In genomic region chr12:109714141-109714912, GRCh38 we compare ENCODE assay signal across 8 cellular contexts. TPM values are rescaled to one million over a fixed set of nuclear protein-coding genes. Genes with fewer than 3 reads are reported as not detected.
DNase-seq lines count a peak whose midpoint lies in the region; ATAC-seq and TF ChIP-seq lines count a peak whose summit lies in the region.

No MANE protein-coding gene starts in this region.

- POLR2A ChIA-PET in HCT116 (lab: Charles Lee), result interaction anchor here (0.9 to 1.3 kb wide), 2 partner anchors 8 to 35 kb away, joined by 3 to 4 read pairs; no protein-coding TSS in a partner anchor

- H3K4me3 ChIP-seq in HCT116 (replicated peaks in 1 of 2; ENCODE audit: low read depth in 1 of 2, low read length in 2 of 2) (peak overlapping the region; percentile 48 to 66), choroid plexus epithelial cell (ENCODE audit: low read depth, low read length) (peak overlapping the region; percentile 60), lung (peak overlapping the region; percentile 66)

- RAD21 ChIA-PET in HCT116 (lab: Charles Lee; ENCODE audit: low non-redundant PET in 1 of 2, low total read pairs in 2 of 2, uncharacterized antibody in 2 of 2, unreplicated experiment in 2 of 2), result interaction anchor here (0.7 to 1.3 kb wide), 2 partner anchors 20 to 117 kb away, joined by 3 to 4 read pairs; no protein-coding TSS in a partner anchor

- H3K27ac ChIP-seq in HCT116 (ENCODE audit: low read depth, low read length) (peak overlapping the region; percentile 45; the same call in 1 of the 2 replicates), lung (ENCODE audit: low read depth in 1 of 2, low read length in 1 of 2) (peak overlapping the region in 1 of 2 donors; percentile 43)

- ATAC-seq in HCT116 (peak; percentile 47), lung (ENCODE audit: insufficient read depth, low FRiP score) (peak; percentile 1)

- TF ChIP-seq POLR2A in HCT116 (IDR thresholded peaks at IDR 0.05; ENCODE audit: borderline replicate concordance, extremely low read depth, insufficient read depth, insufficient read length), result no peak

- H3K4me2 ChIP-seq in HCT116 (ENCODE audit: low read length), result peak overlapping the region; percentile 95

- H3K9me3 ChIP-seq in HCT116 (ENCODE audit: control insufficient read depth in 1 of 2, insufficient read depth in 1 of 2, low read depth in 1 of 2, low read length in 2 of 2) (no peaks in the 10 kb centered on the region), lung (ENCODE audit: control insufficient read depth in 2 of 2, insufficient read depth in 1 of 2, low read length in 1 of 2) (no peaks in the 10 kb centered on the region)

- no peak for TF ChIP-seq RAD21 in HCT116 (IDR thresholded peaks at IDR 0.05; ENCODE audit: low read depth)

- H3K9ac ChIP-seq in HCT116 (ENCODE audit: low read length), result peak overlapping the region; percentile 64

- no TSS peak for BruUV-seq in HCT116 (replicated peaks; lab: Mats Ljungman, UMichigan)

- H3K27me3 ChIP-seq in HCT116 (ENCODE audit: insufficient read depth, low read length), result no peaks in the 10 kb centered on the region
- H3K27me3 ChIP-seq in lung (ENCODE audit: control insufficient read depth, insufficient read depth), result no peaks in the 10 kb centered on the region

- no peaks in the 10 kb centered on the region for H3K36me3 ChIP-seq in HCT116 (ENCODE audit: control insufficient read depth in 1 of 2, insufficient read depth in 2 of 2, low read length in 2 of 2)
- H3K36me3 ChIP-seq in lung (ENCODE audit: control insufficient read depth in 2 of 2, insufficient read depth in 2 of 2, low read length in 2 of 2), result no peaks in the 10 kb centered on the region

- peaks cover 6 to 20% of the 10 kb centered on the region in 2 experiments; a peak in 3 of 4 replicates for H3K4me1 ChIP-seq in HCT116 (ENCODE audit: control insufficient read depth in 1 of 2, insufficient read depth in 2 of 2, low read length in 2 of 2)
- peaks cover 0 to 16% of the 10 kb centered on the region in 2 donors for H3K4me1 ChIP-seq in lung (ENCODE audit: control insufficient read depth in 2 of 2, insufficient read depth in 2 of 2, low read length in 2 of 2)

- intact Hi-C loops in HCT116 (cut with micrococcal nuclease), result no loop called here

- WGBS in lung, 2 donors, result 1 to 2% methylated on average over 68 to 96 of the region's 96 CpGs

- DNase-seq in ELR (ENCODE audit: low read depth), result peak; percentile 62
- no peak for DNase-seq in HCT116 (ENCODE audit: low read depth, low spot score)
- DNase-seq in NCI-H1105 treated with DMSO at 0.1 percent for 48 hours (lab: John Stamatoyannopoulos, UW), result peak; percentile 60
- DNase-seq in activated CD4-positive, alpha-beta T cell treated with anti-CD3 and anti-CD28 coated beads for 24 hours (ENCODE audit: low read depth in 2 of 2), result peak; percentile 48 to 54
- DNase-seq in choroid plexus epithelial cell (ENCODE audit: low read depth), result peak; percentile 56
- DNase-seq in lung (ENCODE audit: low spot score), result peak; percentile 50
- DNase-seq in stimulated activated CD8-positive, alpha-beta memory T cell treated with anti-CD3 and anti-CD28 coated beads, Interleukin-12 subunit alpha, Interleukin-12 subunit beta, amount 100 ng/mL, for 24 hours (ENCODE audit: extremely low read depth), result peak; percentile 24
- no peak for DNase-seq in foreskin melanocyte

- TF ChIP-seq CTCF in HCT116 (IDR thresholded peaks at IDR 0.05 in 2 of 3, conservative IDR thresholded peaks at IDR 0.05 in 1 of 3; ENCODE audit: borderline replicate concordance in 1 of 3, insufficient read depth in 1 of 3, low read depth in 2 of 3, low read length in 2 of 3) (peak in 1 of 3 experiments; percentile 13; a peak in 1 of 6 replicates), choroid plexus epithelial cell (conservative IDR thresholded peaks at IDR 0.05; ENCODE audit: low read depth, low read length) (peak; percentile 24), lung (IDR thresholded peaks at IDR 0.05; ENCODE audit: control extremely low read depth, extremely low read depth) (no peak)

- H2AFZ ChIP-seq in HCT116 (ENCODE audit: low read depth, low read length, poor library complexity, severe bottlenecking), result no peak overlapping the region

- no peaks in the 10 kb centered on the region for H4K20me1 ChIP-seq in HCT116 (ENCODE audit: insufficient read depth)

- CTCF ChIA-PET in HCT116 (lab: Charles Lee), result interaction anchor here (3.6 kb wide), 1 partner anchor 117 kb away, joined by 15 read pairs; no protein-coding TSS in a partner anchor

- H3K79me2 ChIP-seq in HCT116 (ENCODE audit: insufficient read depth, low read length), result no peaks in the 10 kb centered on the region

- H3K9me2 ChIP-seq in HCT116 (ENCODE audit: insufficient read depth), result no peaks in the 10 kb centered on the region

TF ChIP-seq in HCT116, 20 proteins besides CTCF, POLR2A, EP300 and RAD21:
- TF ChIP-seq POLR2AphosphoS5 (IDR thresholded peaks at IDR 0.05; ENCODE audit: low read depth, low read length), result no peak
- TF ChIP-seq ZBTB33 (IDR thresholded peaks at IDR 0.05; ENCODE audit: extremely low read depth, insufficient replicate concordance, low read length), result no peak
- no peak for TF ChIP-seq EZH2phosphoT487 (IDR thresholded peaks at IDR 0.05; ENCODE audit: borderline replicate concordance)
- no peak for TF ChIP-seq YY1 (IDR thresholded peaks at IDR 0.05; ENCODE audit: extremely low read depth, insufficient replicate concordance, low read depth, low read length)
- no peak for TF ChIP-seq ELF1 (IDR thresholded peaks at IDR 0.05; ENCODE audit: borderline replicate concordance, low read depth)
- TF ChIP-seq ZFX (IDR thresholded peaks at IDR 0.05), result peak; percentile 28; the same call in 1 of the 2 replicates
- no peak for TF ChIP-seq ATF3 (IDR thresholded peaks at IDR 0.05)
- no peak for TF ChIP-seq EGR1 (IDR thresholded peaks at IDR 0.05; ENCODE audit: low read depth)
- no peak for TF ChIP-seq SP1 (IDR thresholded peaks at IDR 0.05; ENCODE audit: low read depth)

RNA-seq across cellular contexts. Expression of gene FAM222A, which starts 0.7 kb away (rescaled TPM):
- total RNA-seq in HCT116 (2021; ENCODE audit: unreplicated experiment) (3.7 TPM), lung (1 to 10 TPM in 1 of 2 donors, under 1 TPM in 1; 0.28 to 2.6 TPM)
- 1.0 and 1.8 TPM in 2 replicates for polyA plus RNA-seq in HCT116 (2012)
- 1 to 10 TPM in 1 of 2 donors, under 1 TPM in 1; 0.81 to 1.3 TPM for polyA plus RNA-seq in lung

Comparison
In these comparisons a context has a peak if more than half of its experiments do, and no peak if none do; other contexts are left out.
1. DNase-seq: peak in ELR (single experiment), NCI-H1105 treated with DMSO at 0.1 percent for 48 hours (single experiment), activated CD4-positive, alpha-beta T cell treated with anti-CD3 and anti-CD28 coated beads for 24 hours (2 of 2), choroid plexus epithelial cell (single experiment), lung (single experiment) and stimulated activated CD8-positive, alpha-beta memory T cell treated with anti-CD3 and anti-CD28 coated beads, Interleukin-12 subunit alpha, Interleukin-12 subunit beta, amount 100 ng/mL, for 24 hours (single experiment); none in HCT116 (single experiment) and foreskin melanocyte (single experiment).
2. Peak in every context shown above with its lines, with median percentiles within 50 percentile points of each other: H3K4me3 ChIP-seq.